1 cellular context compared by ENCODE assay signal in the genomic region with DNA sequence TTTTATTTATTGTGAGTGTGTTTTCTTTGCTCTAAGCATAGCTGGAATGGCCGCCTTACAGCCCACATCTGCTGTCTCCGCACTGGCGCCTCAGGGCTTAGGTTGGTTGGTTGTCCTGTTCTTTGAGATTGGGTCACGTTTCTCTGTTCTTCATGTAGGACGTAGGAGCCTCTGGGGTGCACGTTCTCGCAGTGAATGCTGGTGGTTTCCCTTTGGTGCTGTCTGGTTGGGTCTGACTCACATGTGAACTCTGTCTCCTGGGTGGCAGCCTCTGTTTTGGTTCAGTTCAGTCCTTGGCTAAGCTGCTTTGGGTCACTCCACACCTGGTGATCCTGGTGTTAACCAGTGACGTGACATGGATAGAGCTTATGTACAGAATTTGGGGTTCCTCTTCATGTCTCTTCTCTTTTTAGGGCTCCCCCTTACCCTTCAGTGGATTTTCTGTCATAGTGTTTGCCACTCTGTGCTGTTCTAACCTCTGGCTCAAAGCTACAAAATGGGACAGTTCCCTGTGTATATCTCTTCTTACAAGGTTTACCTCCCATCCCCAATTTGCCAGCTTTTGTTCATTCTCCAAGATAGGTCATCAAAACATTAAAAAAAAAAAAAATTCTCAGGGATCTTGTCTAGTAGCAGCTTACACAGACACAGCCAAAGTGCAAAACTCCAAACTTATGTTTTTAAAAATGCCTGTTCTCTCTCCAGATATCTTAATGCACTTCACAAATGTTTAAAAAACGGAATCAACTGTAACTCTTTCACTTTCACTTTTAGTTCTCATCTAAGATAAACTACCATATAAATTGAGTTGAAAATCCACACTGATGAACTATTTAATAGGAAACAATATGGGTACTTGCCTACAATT.
TF ChIP-seq lines count a peak whose summit lies in the region.

No MANE protein-coding gene starts in this region.

TF ChIP-seq in H1, 55 proteins besides CTCF, POLR2A, EP300 and RAD21:
- TF ChIP-seq ZNF274 (IDR thresholded peaks at IDR 0.05; ENCODE audit: borderline replicate concordance, extremely low read depth, low read length) = no peak
- no peak for TF ChIP-seq GABPA (IDR thresholded peaks at IDR 0.05; ENCODE audit: borderline replicate concordance, insufficient read depth, low read length)
- no peak for TF ChIP-seq TCF12 (IDR thresholded peaks at IDR 0.05; ENCODE audit: low read depth, low read length)
- TF ChIP-seq SP2 (IDR thresholded peaks at IDR 0.05; ENCODE audit: low read length) = no peak
- TF ChIP-seq TAF1 (IDR thresholded peaks at IDR 0.05; ENCODE audit: low read depth, low read length) = no peak
- no peak for TF ChIP-seq KDM1A (IDR thresholded peaks at IDR 0.05; ENCODE audit: borderline replicate concordance, low read length)
- no peak for TF ChIP-seq EZH2 (IDR thresholded peaks at IDR 0.05; ENCODE audit: low read depth, low read length, severe bottlenecking)
- TF ChIP-seq EGR1 (IDR thresholded peaks at IDR 0.05; ENCODE audit: borderline replicate concordance, low read depth, low read length) = no peak
- no peak for TF ChIP-seq NRF1 (IDR thresholded peaks at IDR 0.05; ENCODE audit: low read depth, low read length)
- TF ChIP-seq JUN (IDR thresholded peaks at IDR 0.05; ENCODE audit: low read depth, low read length) = no peak
